In genomic region chr16:12613131-12613991, GRCh38 we compare ENCODE assay signal across 9 cellular contexts.
DNase-seq lines count a peak whose midpoint lies in the region; ATAC-seq and TF ChIP-seq lines count a peak whose summit lies in the region.
"Had no signal": no experiment of that assay in that cellular context is flagged by ENCODE, and none has a peak within 500 bp of the region (broad histone marks: within the 10 kb centered on the region; RNA-seq: fewer than 3 reads in every experiment).

No MANE protein-coding gene starts in this region.

- DNase-seq in LHCN-M2 (ENCODE audit: low read depth), result peak; percentile 80
- DNase-seq in activated gamma-delta T cell treated with anti-CD3 and anti-CD28 coated beads, Interleukin-2, amount 50 U/mL, for 16 hours (ENCODE audit: low read depth), result peak; percentile 21
- peak; percentile 96 for DNase-seq in renal cortical epithelial cell (ENCODE audit: low read depth)
- DNase-seq in SK-N-DZ (ENCODE audit: low spot score), result no peak
- DNase-seq in lower lobe of right lung, result no peak
- DNase-seq in HPDE6-E6E7 (ENCODE audit: extremely low spot score), result no peak
- no peak for DNase-seq in GF-D8 (lab: John Stamatoyannopoulos, UW)

- no peak overlapping the region for H3K4me3 ChIP-seq in lower lobe of right lung

- no peak for TF ChIP-seq CTCF in lower lobe of right lung (IDR thresholded peaks at IDR 0.05)

- intact Hi-C loops in lower lobe of right lung (cut with DNase I), result no loop called here

- H3K4me1 ChIP-seq in lower lobe of right lung, result no peaks in the 10 kb centered on the region

- ATAC-seq in GM21737 (IDR thresholded peaks at IDR 0.05; ENCODE audit: unreplicated experiment) (peak; percentile 65), lower lobe of right lung (no peak)

- no peaks in the 10 kb centered on the region for H3K9me3 ChIP-seq in lower lobe of right lung

- no peaks in the 10 kb centered on the region for H3K36me3 ChIP-seq in lower lobe of right lung

- no peaks in the 10 kb centered on the region for H3K27me3 ChIP-seq in lower lobe of right lung (ENCODE audit: low read depth)

- H3K27ac ChIP-seq in lower lobe of right lung, result no peak overlapping the region
- H3K27ac ChIP-seq: VCaP had no signal

Comparison
In these comparisons a context has a peak if more than half of its experiments do, and no peak if none do; other contexts are left out.
1. DNase-seq: peak in LHCN-M2 (single experiment), activated gamma-delta T cell treated with anti-CD3 and anti-CD28 coated beads, Interleukin-2, amount 50 U/mL, for 16 hours (single experiment) and renal cortical epithelial cell (single experiment); none in SK-N-DZ (single experiment), lower lobe of right lung (single experiment), HPDE6-E6E7 (single experiment) and GF-D8 (single experiment).